In the genomic region with DNA sequence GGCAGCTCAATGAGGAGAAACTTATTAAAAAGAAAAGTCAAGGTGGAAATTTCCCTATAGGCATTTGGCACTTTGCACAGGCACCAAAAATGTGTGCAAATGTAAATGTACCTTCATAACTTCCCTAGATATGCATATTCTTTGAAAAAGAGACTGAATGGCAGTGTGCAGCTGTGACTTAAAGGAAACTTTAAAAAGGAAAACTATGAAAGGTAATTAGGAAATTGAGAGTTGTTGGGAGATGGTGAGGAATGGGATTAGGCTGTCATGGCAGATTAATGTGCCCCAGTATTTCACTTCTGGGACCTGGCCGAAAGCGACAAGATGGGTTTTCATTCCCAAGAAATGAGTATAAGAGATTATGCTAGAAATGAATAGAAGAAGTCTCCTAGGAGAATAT, we compare ENCODE assay signal across 7 cellular contexts.
"Had no signal": no experiment of that assay in that cellular context is flagged by ENCODE, and none has a peak within 500 bp of the region (broad histone marks: within the 10 kb centered on the region; RNA-seq: fewer than 3 reads in every experiment).

No MANE protein-coding gene starts in this region.

- H3K27ac Mint-ChIP-seq: GM23338, H9, HFFc6, IgD-negative memory B cell had no signal

- DNase-seq: H9, HFFc6 had no signal

- H2AFZ ChIP-seq: GM23338 had no signal

- ATAC-seq: GM23338, HCT116, HepG2 had no signal

- H3K36me3 Mint-ChIP-seq: IgD-negative memory B cell had no signal

- H3K4me2 ChIP-seq: GM23338 had no signal

- H3K27ac ChIP-seq: HL-60 had no signal

- H3K4me1 Mint-ChIP-seq: GM23338, H9 had no signal

- H3K4me3 ChIP-seq: GM23338 had no signal

- H3K9me3 Mint-ChIP-seq: GM23338, H9, HFFc6, IgD-negative memory B cell had no signal

- H3K4me3 Mint-ChIP-seq: GM23338, H9, HFFc6, IgD-negative memory B cell had no signal
